14 cellular contexts compared by ENCODE assay signal in the genomic region with DNA sequence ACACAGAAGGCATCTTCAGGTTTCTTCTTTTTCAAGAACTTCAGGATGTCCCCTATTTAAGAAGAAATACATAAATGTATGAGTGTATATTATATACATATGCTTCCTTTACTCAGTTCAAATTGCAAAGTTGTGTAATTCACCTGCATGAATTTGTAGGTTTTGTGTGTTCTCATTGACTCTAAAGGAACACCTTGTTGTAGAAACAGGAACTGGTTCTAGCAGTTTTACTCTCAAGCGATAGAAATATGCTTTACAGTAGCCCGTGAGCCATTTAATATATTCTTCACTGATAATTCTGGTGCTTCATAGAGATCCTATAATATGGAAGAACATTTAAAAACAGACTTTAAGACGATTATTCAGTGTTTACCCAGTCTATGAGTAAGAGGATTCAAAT. TPM values are rescaled to one million over a fixed set of nuclear protein-coding genes. Genes with fewer than 3 reads are reported as not detected.
DNase-seq lines count a peak whose midpoint lies in the region; ATAC-seq, FAIRE-seq and TF ChIP-seq lines count a peak whose summit lies in the region.
"Had no signal": no experiment of that assay in that cellular context is flagged by ENCODE, and none has a peak within 500 bp of the region (broad histone marks: within the 10 kb centered on the region; RNA-seq: fewer than 3 reads in every experiment).

No MANE protein-coding gene starts in this region.

- H3K27ac ChIP-seq in Karpas-422 (ENCODE audit: low read length) (peak overlapping the region; percentile 100), cingulate gyrus (ENCODE audit: low read depth, low read length) (peak overlapping the region; percentile 29)

- H3K4me1 Mint-ChIP-seq in natural killer cell, result peaks cover 58 to 59% of the 10 kb centered on the region in 2 donors
- H3K4me1 Mint-ChIP-seq in natural killer cell treated with Interleukin-12 subunit alpha and Interleukin-12 subunit beta and Interleukin-15 and Interleukin-18, amount 100 ng/mL, for 72 hours (ENCODE audit: low read depth in 2 of 2), result peaks cover 42 to 48% of the 10 kb centered on the region in 2 donors

- H3K4me1 ChIP-seq in Karpas-422 (ENCODE audit: low read length), result peaks cover 80% of the 10 kb centered on the region

- no peak for FAIRE-seq in HTR-8/SVneo (lab: Jason Lieb, UNC)

- DNase-seq in natural killer cell (no peak), Karpas-422 (no peak), cortex of kidney (lab: John Stamatoyannopoulos, UW) (no peak), NOMO-1 treated with dmso at 0.1 percent for 144 hours (lab: John Stamatoyannopoulos, UW; ENCODE audit: unreplicated experiment) (no peak), HTR-8/SVneo (ENCODE audit: insufficient read length, low spot score) (no peak)
- DNase-seq in natural killer cell treated with Interleukin-12 subunit alpha and Interleukin-12 subunit beta and Interleukin-15 and Interleukin-18, amount 100 ng/mL, for 72 hours (ENCODE audit: low spot score), result no peak
- DNase-seq: AML-193, H9, NCI-H1048, NCI-H146, SHP77 treated with DMSO at 0.1 percent for 48 hours had no signal

- no peaks in the 10 kb centered on the region for H3K27me3 Mint-ChIP-seq in natural killer cell (ENCODE audit: low read depth in 2 of 2)
- H3K27me3 Mint-ChIP-seq in natural killer cell treated with Interleukin-12 subunit alpha and Interleukin-12 subunit beta and Interleukin-15 and Interleukin-18, amount 100 ng/mL, for 72 hours, result no peaks in the 10 kb centered on the region

- TF ChIP-seq CTCF in natural killer cell (IDR thresholded peaks at IDR 0.05), result no peak

- peak overlapping the region; percentile 92 for H3K4me2 ChIP-seq in Karpas-422 (ENCODE audit: low read depth, low read length, poor library complexity, severe bottlenecking)

- H3K27ac Mint-ChIP-seq in natural killer cell, result peak overlapping the region; percentile 99
- no peak overlapping the region for H3K27ac Mint-ChIP-seq in natural killer cell treated with Interleukin-12 subunit alpha and Interleukin-12 subunit beta and Interleukin-15 and Interleukin-18, amount 100 ng/mL, for 72 hours
- H3K27ac Mint-ChIP-seq: H9 had no signal

- H3K4me3 Mint-ChIP-seq in natural killer cell, result no peak overlapping the region
- H3K4me3 Mint-ChIP-seq in natural killer cell treated with Interleukin-12 subunit alpha and Interleukin-12 subunit beta and Interleukin-15 and Interleukin-18, amount 100 ng/mL, for 72 hours, result no peak overlapping the region
- H3K4me3 Mint-ChIP-seq: H9 had no signal

- intact Hi-C loops in natural killer cell (cut with micrococcal nuclease), result no loop called here

- H3K9me2 ChIP-seq in Karpas-422 (replicated peaks; ENCODE audit: insufficient read depth, low read length), result no peaks in the 10 kb centered on the region

- no peaks in the 10 kb centered on the region for H3K9me3 Mint-ChIP-seq in natural killer cell
- no peaks in the 10 kb centered on the region for H3K9me3 Mint-ChIP-seq in natural killer cell treated with Interleukin-12 subunit alpha and Interleukin-12 subunit beta and Interleukin-15 and Interleukin-18, amount 100 ng/mL, for 72 hours
- H3K9me3 Mint-ChIP-seq: H9 had no signal

- H3K9ac ChIP-seq in Karpas-422 (ENCODE audit: low read length), result peak overlapping the region; percentile 94

- no peaks in the 10 kb centered on the region for H3K27me3 ChIP-seq in Karpas-422 (ENCODE audit: low read length)

- H3K9me3 ChIP-seq in Karpas-422 (ENCODE audit: low read length), result no peaks in the 10 kb centered on the region

- H3K79me2 ChIP-seq in Karpas-422 (ENCODE audit: low read length), result peaks cover 5% of the 10 kb centered on the region; the same call in 1 of the 2 replicates

- H4K20me1 ChIP-seq in Karpas-422 (ENCODE audit: insufficient read depth, low read depth, low read length), result no peaks in the 10 kb centered on the region

- no peaks in the 10 kb centered on the region for H3K36me3 Mint-ChIP-seq in natural killer cell
- no peaks in the 10 kb centered on the region for H3K36me3 Mint-ChIP-seq in natural killer cell treated with Interleukin-12 subunit alpha and Interleukin-12 subunit beta and Interleukin-15 and Interleukin-18, amount 100 ng/mL, for 72 hours

- peaks cover 11% of the 10 kb centered on the region for H3K36me3 ChIP-seq in Karpas-422 (ENCODE audit: insufficient read depth, low read length)

- peak overlapping the region; percentile 77; the same call in 1 of the 2 replicates for H3K4me3 ChIP-seq in Karpas-422 (ENCODE audit: low read length)

- ATAC-seq in natural killer cell (no peak), HG03520 (IDR thresholded peaks at IDR 0.05; ENCODE audit: unreplicated experiment) (no peak)
- no peak for ATAC-seq in natural killer cell treated with Interleukin-12 subunit alpha and Interleukin-12 subunit beta and Interleukin-15 and Interleukin-18, amount 100 ng/mL, for 72 hours
- ATAC-seq: Panc1 had no signal

- no peak overlapping the region for H2AFZ ChIP-seq in Karpas-422 (ENCODE audit: low read length)

RNA-seq across cellular contexts. Expression of a gene that starts 53.3 kb away (rescaled TPM):
- total RNA-seq in natural killer cell, result 10 to 100 TPM in 2 of 3 donors, 1 to 10 TPM in 1; 7.8 to 22.7 (median 10.5) TPM
- total RNA-seq in natural killer cell treated with Interleukin-12 subunit alpha and Interleukin-12 subunit beta and Interleukin-15 and Interleukin-18, amount 100 ng/mL, for 72 hours, result 1 to 10 TPM; 7.0 to 8.5 TPM
- total RNA-seq in Karpas-422 (2014; rRNA removed; shearing (Covaris generic); ENCODE audit: low replicate concordance), result 7.0 and 10.1 TPM in 2 replicates

Comparison
In these comparisons a context has a peak if more than half of its experiments do, and no peak if none do; other contexts are left out.
1. H3K27ac Mint-ChIP-seq: peak in natural killer cell (2 of 2); none in natural killer cell treated with Interleukin-12 subunit alpha and Interleukin-12 subunit beta and Interleukin-15 and Interleukin-18, amount 100 ng/mL, for 72 hours (0 of 2).